ENCODE assay signal across 8 cellular contexts in genomic region chr1:112716133-112716720, GRCh38. TPM values are rescaled to one million over a fixed set of nuclear protein-coding genes. Genes with fewer than 3 reads are reported as not detected.
DNase-seq lines count a peak whose midpoint lies in the region; ATAC-seq and TF ChIP-seq lines count a peak whose summit lies in the region.

No MANE protein-coding gene starts in this region.

- no peak for DNase-seq in BJ (ENCODE audit: low read depth)
- peak; percentile 81 for DNase-seq in RWPE1 (ENCODE audit: low spot score)
- peak; percentile 65 for DNase-seq in activated effector memory CD4-positive, alpha-beta T cell treated with Interleukin-2 at 50 U/mL for 16 hours
- DNase-seq in foreskin melanocyte: peak; percentile 86
- peak; percentile 91 for DNase-seq in neural crest cell (ENCODE audit: low read depth, low spot score)

- H3K27me3 ChIP-seq in BJ (ENCODE audit: control insufficient read depth, insufficient read depth, low read length) (no peaks in the 10 kb centered on the region; the same call in 1 of the 2 replicates), Loucy (ENCODE audit: insufficient read depth, low read length, poor library complexity, severe bottlenecking) (no peaks in the 10 kb centered on the region)

- peaks cover 22% of the 10 kb centered on the region for H3K4me1 Mint-ChIP-seq in neural crest cell
- H3K4me1 Mint-ChIP-seq in stimulated activated naive CD8-positive, alpha-beta T cell treated with anti-CD3 and anti-CD28 coated beads, Interleukin-15, Interleukin-2, amounts not matched to agents 100 ng/mL and 50 ng/mL, for 24 hours (ENCODE audit: low read depth): peaks cover 38% of the 10 kb centered on the region

- no peak overlapping the region for H3K27ac Mint-ChIP-seq in neural crest cell (ENCODE audit: unreplicated experiment)
- H3K27ac Mint-ChIP-seq in stimulated activated naive CD8-positive, alpha-beta T cell treated with anti-CD3 and anti-CD28 coated beads, Interleukin-15, Interleukin-2, amounts not matched to agents 100 ng/mL and 50 ng/mL, for 24 hours: no peak overlapping the region

- ATAC-seq in GM19438 (IDR thresholded peaks at IDR 0.05; ENCODE audit: low read depth, unreplicated experiment): peak; percentile 27

- H3K79me2 ChIP-seq in Loucy (ENCODE audit: insufficient read depth, low read length): no peaks in the 10 kb centered on the region

- CTCF ChIA-PET in BJ (lab: Yijun Ruan, JAX): interaction anchor here (0.6 to 11.8 kb wide), 42 partner anchors 8 to 388 kb away, joined by 3 to 486 read pairs (median 4); partner anchors contain the start of genes CTTNBP2NL and LRIG2
- CTCF ChIA-PET in RWPE1 (lab: Yijun Ruan, JAX): interaction anchor here (0.5 to 10.4 kb wide), 18 partner anchors 8 to 357 kb away, joined by 3 to 282 read pairs (median 4); partner anchors contain the start of genes LRIG2 and RHOC

- peaks cover 55% of the 10 kb centered on the region for H3K27me3 Mint-ChIP-seq in neural crest cell (ENCODE audit: low read depth)
- H3K27me3 Mint-ChIP-seq in stimulated activated naive CD8-positive, alpha-beta T cell treated with anti-CD3 and anti-CD28 coated beads, Interleukin-15, Interleukin-2, amounts not matched to agents 100 ng/mL and 50 ng/mL, for 24 hours: peaks cover 24% of the 10 kb centered on the region

- H3K9me3 ChIP-seq in Loucy (ENCODE audit: insufficient read depth, low read depth, low read length): no peaks in the 10 kb centered on the region

- no peaks in the 10 kb centered on the region for H3F3A ChIP-seq in Loucy (ENCODE audit: low read depth)

- H3K4me3 Mint-ChIP-seq in neural crest cell: peak overlapping the region; percentile 92
- peak overlapping the region; percentile 79 for H3K4me3 Mint-ChIP-seq in stimulated activated naive CD8-positive, alpha-beta T cell treated with anti-CD3 and anti-CD28 coated beads, Interleukin-15, Interleukin-2, amounts not matched to agents 100 ng/mL and 50 ng/mL, for 24 hours

- H3K9me2 ChIP-seq in Loucy (replicated peaks; ENCODE audit: low read depth, low read length): no peaks in the 10 kb centered on the region

- POLR2A ChIA-PET in BJ (lab: Charles Lee): interaction anchor here (0.7 kb wide), 1 partner anchor 355 kb away, joined by 3 read pairs; no protein-coding TSS in a partner anchor
- POLR2A ChIA-PET in RWPE1 (lab: Yijun Ruan, JAX; ENCODE audit: low non-redundant PET): no interaction called here

- no peak overlapping the region for H3K9ac ChIP-seq in Loucy (ENCODE audit: low read depth, low read length, poor library complexity, severe bottlenecking)

- H3K4me2 ChIP-seq in Loucy (ENCODE audit: low read depth, low read length, poor library complexity, severe bottlenecking): peak overlapping the region; percentile 88

- peak overlapping the region; percentile 59 for H2AFZ ChIP-seq in Loucy (ENCODE audit: low read length)

- H3K4me3 ChIP-seq in BJ (ENCODE audit: low read depth, low read length) (peak overlapping the region; percentile 61), Loucy (ENCODE audit: low read length, poor library complexity, severe bottlenecking) (peak overlapping the region; percentile 76)

- H3K9me3 Mint-ChIP-seq in neural crest cell: no peaks in the 10 kb centered on the region
- no peaks in the 10 kb centered on the region for H3K9me3 Mint-ChIP-seq in stimulated activated naive CD8-positive, alpha-beta T cell treated with anti-CD3 and anti-CD28 coated beads, Interleukin-15, Interleukin-2, amounts not matched to agents 100 ng/mL and 50 ng/mL, for 24 hours

- peaks cover 7% of the 10 kb centered on the region for H3K4me1 ChIP-seq in Loucy (ENCODE audit: insufficient read depth, low read length, poor library complexity, severe bottlenecking)

- TF ChIP-seq CTCF in BJ (IDR thresholded peaks at IDR 0.05; ENCODE audit: insufficient read depth, low read depth, low read length): peak; percentile 96
- TF ChIP-seq CTCF in Loucy (conservative IDR thresholded peaks at IDR 0.05; ENCODE audit: low read length): peak; percentile 95
- peak; percentile 89 for TF ChIP-seq CTCF in RWPE1 (conservative IDR thresholded peaks at IDR 0.05; ENCODE audit: low read depth)
- TF ChIP-seq CTCF in neural crest cell (conservative IDR thresholded peaks at IDR 0.05): peak; percentile 98

- H3K36me3 ChIP-seq in BJ (ENCODE audit: control insufficient read depth, insufficient read depth, low read length) (no peaks in the 10 kb centered on the region), Loucy (ENCODE audit: insufficient read depth, low read length) (no peaks in the 10 kb centered on the region)

- H4K20me1 ChIP-seq in Loucy (ENCODE audit: insufficient read depth, low read length, poor library complexity, severe bottlenecking): no peaks in the 10 kb centered on the region

- H3K27ac ChIP-seq in RWPE1: peak overlapping the region; percentile 70

- H3K36me3 Mint-ChIP-seq in neural crest cell (ENCODE audit: low read depth): no peaks in the 10 kb centered on the region
- H3K36me3 Mint-ChIP-seq in stimulated activated naive CD8-positive, alpha-beta T cell treated with anti-CD3 and anti-CD28 coated beads, Interleukin-15, Interleukin-2, amounts not matched to agents 100 ng/mL and 50 ng/mL, for 24 hours (ENCODE audit: low read depth): no peaks in the 10 kb centered on the region

RNA-seq across cellular contexts. Expression of gene PPM1J, which starts 1.1 kb away (rescaled TPM):
- polyA plus RNA-seq in BJ (2011; rRNA removed): 0.67 and 1.4 TPM in 2 replicates
- 0.26 and 0.85 TPM in 2 replicates for polyA minus RNA-seq in BJ (2011; rRNA and poly(A)+ RNA removed)
- total RNA-seq in neural crest cell: 1.1 and 1.4 TPM in 2 replicates

RNA-seq across cellular contexts. Expression of gene RHOC, which starts 9.3 kb away (rescaled TPM):
- polyA plus RNA-seq in BJ (2011; rRNA removed): 1,093 and 1,537 TPM in 2 replicates
- 324 and 485 TPM in 2 replicates for polyA minus RNA-seq in BJ (2011; rRNA and poly(A)+ RNA removed)
- 114 and 125 TPM in 2 replicates for total RNA-seq in neural crest cell

RNA-seq across cellular contexts. Expression of gene MOV10, which starts 41.8 kb away (rescaled TPM):
- polyA plus RNA-seq in BJ (2011; rRNA removed): 48.9 and 93.7 TPM in 2 replicates
- polyA minus RNA-seq in BJ (2011; rRNA and poly(A)+ RNA removed): 61.1 and 90.9 TPM in 2 replicates
- 74.9 and 77.2 TPM in 2 replicates for total RNA-seq in neural crest cell
